Comparison of ENCODE assay signal across 24 cellular contexts in genomic region chr14:60512952-60513554, GRCh38. TPM values are rescaled to one million over a fixed set of nuclear protein-coding genes. Genes with fewer than 3 reads are reported as not detected.
DNase-seq lines count a peak whose midpoint lies in the region; ATAC-seq, FAIRE-seq and TF ChIP-seq lines count a peak whose summit lies in the region.
"Had no signal": no experiment of that assay in that cellular context is flagged by ENCODE, and none has a peak within 500 bp of the region (broad histone marks: within the 10 kb centered on the region; RNA-seq: fewer than 3 reads in every experiment).

No MANE protein-coding gene starts in this region.

- peaks cover 21% of the 10 kb centered on the region for H3K23me2 ChIP-seq in H1 (ENCODE audit: low read depth, low read length)

- H2BK5ac ChIP-seq in H1 (ENCODE audit: low read depth, low read length) = no peak overlapping the region
- H2BK5ac ChIP-seq in mesendoderm (ENCODE audit: low read length) = no peak overlapping the region

- H4K5ac ChIP-seq in H1 (ENCODE audit: insufficient read length, low read depth, low read length) (no peak overlapping the region), mesendoderm (ENCODE audit: low read length) (no peak overlapping the region)

- H3K27me3 ChIP-seq in H1 (replicated peaks in 1 of 4; ENCODE audit: control insufficient read depth in 3 of 4, extremely low read depth in 1 of 4, insufficient read depth in 3 of 4, low read length in 3 of 4) = peaks cover 59 to 95% (median 85%) of the 10 kb centered on the region in 4 experiments
- H3K27me3 ChIP-seq in mesendoderm (ENCODE audit: insufficient read depth, low read length, poor library complexity) = peaks cover 53% of the 10 kb centered on the region
- peaks cover 99% of the 10 kb centered on the region for H3K27me3 ChIP-seq in gastroesophageal sphincter
- H3K27me3 ChIP-seq: BLaER1 treated with 17β-estradiol and CSF1 and Interleukin-3, amounts not matched to agents 10 nM and 100 nM had no signal

- H3K4me2 ChIP-seq in H1 (ENCODE audit: insufficient read depth in 1 of 2, low read depth in 2 of 2, low read length in 2 of 2) (peak overlapping the region; percentile 3 to 23; a peak in 3 of 4 replicates), mesendoderm (ENCODE audit: low read length) (no peak overlapping the region)
- H3K4me2 ChIP-seq: BLaER1 treated with 17β-estradiol and CSF1 and Interleukin-3, amounts not matched to agents 10 nM and 100 nM had no signal

- H3K9me3 ChIP-seq in H1 (ENCODE audit: insufficient read depth in 2 of 2, low read depth in 1 of 2, low read length in 1 of 2) = no peaks in the 10 kb centered on the region
- peaks cover 0 to 20% (median 0%) of the 10 kb centered on the region in 3 donors for H3K9me3 ChIP-seq in gastroesophageal sphincter
- H3K9me3 ChIP-seq: SJSA1 had no signal

- no peak overlapping the region for H4K91ac ChIP-seq in H1 (replicated peaks; ENCODE audit: insufficient read length, low read length)

- H2BK12ac ChIP-seq in H1 (ENCODE audit: low read depth, low read length) = no peak overlapping the region

- H3K27ac ChIP-seq in H1 (ENCODE audit: low read depth, low read length) = no peak overlapping the region
- no peak overlapping the region for H3K27ac ChIP-seq in mesendoderm (ENCODE audit: low read depth, low read length)
- no peak overlapping the region for H3K27ac ChIP-seq in gastroesophageal sphincter
- H3K27ac ChIP-seq: 22Rv1; BLaER1 treated with 17β-estradiol and CSF1 and Interleukin-3, amounts not matched to agents 10 nM and 100 nM; SJSA1 had no signal

- H3K14ac ChIP-seq in H1 (ENCODE audit: insufficient read length) = no peak overlapping the region

- H2AK5ac ChIP-seq in H1 (ENCODE audit: low read depth, low read length) (no peak overlapping the region), mesendoderm (ENCODE audit: low read length) (no peak overlapping the region)

- H3K18ac ChIP-seq in H1 (ENCODE audit: extremely low read depth, low read length) (no peak overlapping the region), mesendoderm (ENCODE audit: low read length) (no peak overlapping the region)

- CTCF ChIA-PET in H1 (lab: Charles Lee; ENCODE audit: partially characterized antibody) = interaction anchor here (0.6 to 1.3 kb wide), 4 partner anchors 28 to 418 kb away, joined by 3 to 6 read pairs (median 3); no protein-coding TSS in a partner anchor

- no peak for TF ChIP-seq RAD21 in H1 (IDR thresholded peaks at IDR 0.05 in 1 of 2, conservative IDR thresholded peaks at IDR 0.05 in 1 of 2; ENCODE audit: low read depth in 2 of 2, low read length in 2 of 2)

- POLR2A ChIA-PET in H1 (lab: Charles Lee; ENCODE audit: partially characterized antibody) = no interaction called here

- H3K79me2 ChIP-seq in H1 (ENCODE audit: control insufficient read depth in 1 of 2, insufficient read depth in 2 of 2, low read length in 2 of 2) (no peaks in the 10 kb centered on the region), mesendoderm (ENCODE audit: control insufficient read depth, insufficient read depth, low read length) (no peaks in the 10 kb centered on the region)

- H3K36me3 ChIP-seq in H1 (ENCODE audit: control insufficient read depth in 2 of 4, insufficient read depth in 4 of 4, low read length in 3 of 4) = no peaks in the 10 kb centered on the region
- H3K36me3 ChIP-seq in mesendoderm (ENCODE audit: control insufficient read depth, insufficient read depth, low read length) = no peaks in the 10 kb centered on the region
- no peaks in the 10 kb centered on the region for H3K36me3 ChIP-seq in gastroesophageal sphincter
- H3K36me3 ChIP-seq: BLaER1 treated with 17β-estradiol and CSF1 and Interleukin-3, amounts not matched to agents 10 nM and 100 nM; SJSA1 had no signal

- TF ChIP-seq CTCF in H1 (IDR thresholded peaks at IDR 0.05; ENCODE audit: control extremely low read depth in 1 of 3, insufficient read depth in 1 of 3, low read depth in 1 of 3, low read length in 3 of 3) (no peak), gastroesophageal sphincter (IDR thresholded peaks at IDR 0.05) (no peak)

- H3K4ac ChIP-seq in H1 (replicated peaks; ENCODE audit: insufficient read length, low read depth, low read length) (no peak overlapping the region), mesendoderm (ENCODE audit: low read depth, low read length) (no peak overlapping the region)

- peaks cover 0 to 14% of the 10 kb centered on the region in 2 experiments for H4K20me1 ChIP-seq in H1 (replicated peaks in 1 of 2; ENCODE audit: control insufficient read depth in 1 of 2, insufficient read depth in 2 of 2, low read length in 2 of 2)
- H4K20me1 ChIP-seq: BLaER1 treated with 17β-estradiol and CSF1 and Interleukin-3, amounts not matched to agents 10 nM and 100 nM had no signal

- H2BK20ac ChIP-seq in H1 (ENCODE audit: low read length) = no peak overlapping the region

- H3K9ac ChIP-seq in H1 (replicated peaks in 1 of 4; ENCODE audit: extremely low read depth in 1 of 4, low read depth in 3 of 4, low read length in 3 of 4) (no peak overlapping the region), mesendoderm (ENCODE audit: low read length) (no peak overlapping the region)
- H3K9ac ChIP-seq: BLaER1 treated with 17β-estradiol and CSF1 and Interleukin-3, amounts not matched to agents 10 nM and 100 nM had no signal

- DNase-seq in NCI-H2029 treated with DMSO at 0.1 percent for 48 hours (lab: John Stamatoyannopoulos, UW) = peak; percentile 22
- DNase-seq in NCI-H2029 (lab: John Stamatoyannopoulos, UW) = no peak
- peak in 1 of 2 experiments; percentile 50 for DNase-seq in H1 (ENCODE audit: low read depth in 1 of 2, low spot score in 2 of 2)
- peak; percentile 26 for DNase-seq in mesendoderm
- DNase-seq in activated gamma-delta T cell treated with Interleukin-2 at 50 U/mL for 16 hours = no peak
- no peak for DNase-seq in ecto neural progenitor cell (ENCODE audit: low spot score)
- DNase-seq: CD8-positive, alpha-beta T cell; DMS153; KG1; NCI-H1092; NCI-H1436 treated with DMSO at 0.1 percent for 48 hours; NCI-H1930; NCI-H2171 treated with DMSO at 0.1 percent for 48 hours; NCI-H524 treated with DMSO at 0.1 percent for 48 hours had no signal

- H2BK15ac ChIP-seq in H1 (ENCODE audit: low read length) = no peak overlapping the region
- H2BK15ac ChIP-seq in mesendoderm (replicated peaks; ENCODE audit: low read depth) = no peak overlapping the region

- FAIRE-seq in H1 (lab: Jason Lieb, UNC) = peak; percentile 72
- FAIRE-seq: G401.6, GM18507 had no signal

- no peak overlapping the region for H2AFZ ChIP-seq in H1 (ENCODE audit: low read length)

- H3K79me1 ChIP-seq in H1 (ENCODE audit: low read depth, low read length) (no peaks in the 10 kb centered on the region), mesendoderm (ENCODE audit: low read length) (no peaks in the 10 kb centered on the region)

- WGBS in H1 (ENCODE audit: extremely low coverage in 1 of 2, insufficient coverage in 1 of 2, insufficient read length in 1 of 2, insufficient replicate concordance in 2 of 2, low coverage in 1 of 2, low lambda C conversion rate in 2 of 2, missing lambda C conversion rate in 1 of 2), 2 experiments = 0% methylated on average over 7 of the region's 7 CpGs; no CpG with 5 or more reads in 1 of the 2 experiments
- WGBS in mesendoderm (ENCODE audit: extremely low coverage, insufficient coverage, low lambda C conversion rate) = no CpG with 5 or more reads among the region's 7 CpGs
- 4 to 7% methylated on average over 4 of the region's 7 CpGs for WGBS in gastroesophageal sphincter (ENCODE audit: low coverage in 1 of 2), 2 donors

- H3K4me1 ChIP-seq in H1 (replicated peaks in 1 of 4; ENCODE audit: control insufficient read depth in 3 of 4, insufficient read depth in 4 of 4, low read length in 3 of 4) (peaks cover 10 to 36% (median 21%) of the 10 kb centered on the region in 4 experiments), mesendoderm (ENCODE audit: control insufficient read depth, low read depth, low read length) (peaks cover 3% of the 10 kb centered on the region), gastroesophageal sphincter (peaks cover 0 to 54% (median 21%) of the 10 kb centered on the region in 3 donors)
- H3K4me1 ChIP-seq: BLaER1 treated with 17β-estradiol and CSF1 and Interleukin-3, amounts not matched to agents 10 nM and 100 nM had no signal

- H3K23ac ChIP-seq in H1 (ENCODE audit: insufficient read length) (no peak overlapping the region), mesendoderm (ENCODE audit: low read length) (no peak overlapping the region)

- H3K56ac ChIP-seq in H1 (replicated peaks; ENCODE audit: insufficient read length, low read depth, low read length) (no peak overlapping the region), mesendoderm (ENCODE audit: low read length) (no peak overlapping the region)

- ATAC-seq in gastroesophageal sphincter (no peak), GM19023 (IDR thresholded peaks at IDR 0.05; ENCODE audit: unreplicated experiment) (no peak)
- ATAC-seq: CD8-positive, alpha-beta T cell; Right ventricle myocardium inferior had no signal

- no peak for TF ChIP-seq EP300 in H1 (IDR thresholded peaks at IDR 0.05; ENCODE audit: borderline replicate concordance in 1 of 2, low read depth in 2 of 2, low read length in 2 of 2)
- TF ChIP-seq EP300 in gastroesophageal sphincter (IDR thresholded peaks at IDR 0.05) = no peak

- H2BK120ac ChIP-seq in H1 (replicated peaks; ENCODE audit: low read depth, low read length) (no peak overlapping the region), mesendoderm (ENCODE audit: low read depth, low read length) (no peak overlapping the region)

- no peak overlapping the region for H4K8ac ChIP-seq in H1 (ENCODE audit: extremely low read depth, insufficient read depth, low read length)
- no peak overlapping the region for H4K8ac ChIP-seq in mesendoderm (ENCODE audit: low read depth, low read length)

- no peak for TF ChIP-seq POLR2A in H1 (IDR thresholded peaks at IDR 0.05; ENCODE audit: control extremely low read depth in 1 of 2, low read depth in 2 of 2, low read length in 2 of 2)
- TF ChIP-seq POLR2A in gastroesophageal sphincter (IDR thresholded peaks at IDR 0.05) = no peak

- peak overlapping the region in 1 of 4 experiments; percentile 8; a peak in 1 of 8 replicates for H3K4me3 ChIP-seq in H1 (ENCODE audit: extremely low read depth in 1 of 4, insufficient read depth in 2 of 4, low read depth in 3 of 4, low read length in 4 of 4)
- H3K4me3 ChIP-seq in mesendoderm (ENCODE audit: low read length) = no peak overlapping the region
- no peak overlapping the region for H3K4me3 ChIP-seq in gastroesophageal sphincter
- H3K4me3 ChIP-seq: BLaER1 treated with 17β-estradiol and CSF1 and Interleukin-3, amounts not matched to agents 10 nM and 100 nM; SJSA1 had no signal

RNA-seq across cellular contexts. Expression of gene SIX6, which starts 4.1 kb away (rescaled TPM):
- total RNA-seq in H1 (2021; fragmentation: NEBNext Ultra II Directional; extraction: Animal tissue kit (Norgen Biotek cat#: 25700)) = not detected in 2 replicates
- 0.03 and 0.08 TPM in 2 replicates for polyA plus RNA-seq in H1 (2011; rRNA removed)
- 0.04 TPM for polyA plus RNA-seq in H1 (2011; cell fraction: cytosol; rRNA removed)
- 0.06 TPM for polyA plus RNA-seq in H1 (2011; cell fraction: nucleus; rRNA removed)
- 0.07 to 0.08 TPM in 2 of 4 replicates, not detected in the others for polyA plus RNA-seq in H1 (2012, experiment 1 of 2)
- polyA plus RNA-seq in H1 (2012, experiment 2 of 2) = 0.07 TPM
- polyA plus RNA-seq in H1 (2013, experiment 1 of 2) = 0.14 TPM
- 0.18 TPM for polyA plus RNA-seq in H1 (2013, experiment 2 of 2)
- polyA minus RNA-seq in H1 (2011; rRNA and poly(A)+ RNA removed) = not detected in 2 replicates
- not detected for polyA minus RNA-seq in H1 (2011; cell fraction: cytosol; rRNA and poly(A)+ RNA removed)
- not detected for polyA minus RNA-seq in H1 (2011; cell fraction: nucleus; rRNA and poly(A)+ RNA removed)
- not detected for polyA plus RNA-seq in mesendoderm (2013, experiment 1 of 2)
- polyA plus RNA-seq in mesendoderm (2013, experiment 2 of 2) = 0.03 TPM
- total RNA-seq in gastroesophageal sphincter = not detected
- total RNA-seq: CD8-positive, alpha-beta T cell; H4; OCI-LY7; Right ventricle myocardium inferior; SJSA1 had no signal

RNA-seq across cellular contexts. Expression of gene C14orf39, which starts 27.2 kb away (rescaled TPM):
- total RNA-seq in H1 (2021; fragmentation: NEBNext Ultra II Directional; extraction: Animal tissue kit (Norgen Biotek cat#: 25700)) = 0.75 and 1.2 TPM in 2 replicates
- polyA plus RNA-seq in H1 (2011; rRNA removed) = 0.05 and 0.18 TPM in 2 replicates
- 0.52 TPM for polyA plus RNA-seq in H1 (2011; cell fraction: cytosol; rRNA removed)
- polyA plus RNA-seq in H1 (2011; cell fraction: nucleus; rRNA removed) = 0.10 TPM
- 0.25 to 1.3 TPM (median 0.53 TPM) in 4 replicates for polyA plus RNA-seq in H1 (2012, experiment 1 of 2)
- polyA plus RNA-seq in H1 (2012, experiment 2 of 2) = 0.05 TPM
- polyA plus RNA-seq in H1 (2013, experiment 1 of 2) = 2.2 TPM
- 2.3 TPM for polyA plus RNA-seq in H1 (2013, experiment 2 of 2)
- not detected in 2 replicates for polyA minus RNA-seq in H1 (2011; rRNA and poly(A)+ RNA removed)
- polyA minus RNA-seq in H1 (2011; cell fraction: cytosol; rRNA and poly(A)+ RNA removed) = not detected
- 0.40 TPM for polyA minus RNA-seq in H1 (2011; cell fraction: nucleus; rRNA and poly(A)+ RNA removed)
- polyA plus RNA-seq in mesendoderm (2013, experiment 1 of 2) = 0.58 TPM
- 0.90 TPM for polyA plus RNA-seq in mesendoderm (2013, experiment 2 of 2)
- total RNA-seq in gastroesophageal sphincter = 1 to 10 TPM in 1 of 4 donors, under 1 TPM in 1, not detected in 2; 0.31 to 1.1 TPM
- total RNA-seq: CD8-positive, alpha-beta T cell; H4; OCI-LY7; Right ventricle myocardium inferior had no signal

Comparison
In these comparisons a context has a peak if more than half of its experiments do, and no peak if none do; other contexts are left out.
1. DNase-seq: peak in NCI-H2029 treated with DMSO at 0.1 percent for 48 hours (single experiment) and mesendoderm (single experiment); none in NCI-H2029 (single experiment), activated gamma-delta T cell treated with Interleukin-2 at 50 U/mL for 16 hours (single experiment) and ecto neural progenitor cell (single experiment).